Comparison of ENCODE assay signal across 8 cellular contexts in genomic region chr17:59838196-59838911, GRCh38. TPM values are rescaled to one million over a fixed set of nuclear protein-coding genes. Genes with fewer than 3 reads are reported as not detected.
DNase-seq lines count a peak whose midpoint lies in the region; ATAC-seq and TF ChIP-seq lines count a peak whose summit lies in the region.

No MANE protein-coding gene starts in this region.

- DNase-seq in H7 = no peak
- DNase-seq in RPMI8226 = peak; percentile 35
- peak; percentile 70 for DNase-seq in choroid plexus epithelial cell (ENCODE audit: low read depth)
- no peak for DNase-seq in mesothelial cell of epicardium (ENCODE audit: low spot score in 2 of 2, unreplicated experiment in 2 of 2)
- DNase-seq in midbrain (lab: John Stamatoyannopoulos, UW) = no peak
- DNase-seq in UCSD-AML1 (lab: John Stamatoyannopoulos, UW; ENCODE audit: unreplicated experiment) = no peak

- no peaks in the 10 kb centered on the region for H3K27me3 Mint-ChIP-seq in mesothelial cell of epicardium (ENCODE audit: low read depth)

- H3K4me3 ChIP-seq in H7 (ENCODE audit: insufficient read depth, low read depth, low read length) = peak overlapping the region; percentile 89
- H3K4me3 ChIP-seq in choroid plexus epithelial cell (ENCODE audit: low read depth, low read length) = peak overlapping the region; percentile 83

- TF ChIP-seq CTCF in choroid plexus epithelial cell (conservative IDR thresholded peaks at IDR 0.05; ENCODE audit: low read depth, low read length) = no peak
- TF ChIP-seq CTCF in mesothelial cell of epicardium (IDR thresholded peaks at IDR 0.05; ENCODE audit: unreplicated experiment) = no peak

- no peaks in the 10 kb centered on the region for H3K27me3 ChIP-seq in H7 (ENCODE audit: control insufficient read depth, insufficient read depth, low read length)

- peak overlapping the region; percentile 94 for H3K4me3 Mint-ChIP-seq in mesothelial cell of epicardium

- peaks cover 58% of the 10 kb centered on the region for H3K4me1 Mint-ChIP-seq in mesothelial cell of epicardium

- peak overlapping the region; percentile 99 for H3K27ac Mint-ChIP-seq in mesothelial cell of epicardium

- ATAC-seq in GM19397 (IDR thresholded peaks at IDR 0.05; ENCODE audit: unreplicated experiment) = no peak
- ATAC-seq in HG03097 (IDR thresholded peaks at IDR 0.05; ENCODE audit: low FRiP score, unreplicated experiment) = no peak

- H3K36me3 Mint-ChIP-seq in mesothelial cell of epicardium = peaks cover 36% of the 10 kb centered on the region

- no peaks in the 10 kb centered on the region for H3K9me3 Mint-ChIP-seq in mesothelial cell of epicardium

- H3K36me3 ChIP-seq in H7 (replicated peaks; ENCODE audit: control insufficient read depth, insufficient read depth, low read length) = peaks cover 8% of the 10 kb centered on the region

RNA-seq across cellular contexts. Expression of gene TUBD1, which starts 54.4 kb away (rescaled TPM):
- 10.2 and 10.6 TPM in 2 replicates for total RNA-seq in H7 (2014; rRNA removed; shearing (Covaris generic))
- 10.5 to 13.9 TPM (median 13.0 TPM) in 3 replicates for total RNA-seq in mesothelial cell of epicardium

RNA-seq across cellular contexts. Expression of gene RPS6KB1, which starts 54.6 kb away (rescaled TPM):
- 14.0 and 17.8 TPM in 2 replicates for total RNA-seq in H7 (2014; rRNA removed; shearing (Covaris generic))
- 42.3 to 49.9 TPM (median 42.8 TPM) in 3 replicates for total RNA-seq in mesothelial cell of epicardium

Comparison
In these comparisons a context has a peak if more than half of its experiments do, and no peak if none do; other contexts are left out.
1. DNase-seq: peak in RPMI8226 (single experiment) and choroid plexus epithelial cell (single experiment); none in H7 (single experiment), mesothelial cell of epicardium (0 of 2), midbrain (single experiment) and UCSD-AML1 (single experiment).